9 cellular contexts compared by ENCODE assay signal in genomic region chr20:29079769-29080690, GRCh38.
DNase-seq lines count a peak whose midpoint lies in the region; ATAC-seq and TF ChIP-seq lines count a peak whose summit lies in the region.
"Had no signal": no experiment of that assay in that cellular context is flagged by ENCODE, and none has a peak within 500 bp of the region (broad histone marks: within the 10 kb centered on the region; RNA-seq: fewer than 3 reads in every experiment).

No MANE protein-coding gene starts in this region.

- WGBS in heart left ventricle, 4 donors = 28 to 52% (median 41%) methylated on average over 49 to 68 of the region's 68 CpGs
- WGBS in H9 (ENCODE audit: extremely low coverage, insufficient read length, low lambda C conversion rate) = no CpG with 5 or more reads among the region's 68 CpGs

- no peak overlapping the region for H3K27ac Mint-ChIP-seq in H9

- no peak overlapping the region for H2BK12ac ChIP-seq in H9 (ENCODE audit: insufficient read length, low read depth, low read length)

- H3K4ac ChIP-seq in H9 (ENCODE audit: low read depth, low read length) = no peak overlapping the region

- H3K9ac ChIP-seq in H9 (ENCODE audit: extremely low read depth, insufficient read length, low read length) = no peak overlapping the region

- H4K8ac ChIP-seq in H9 (replicated peaks; ENCODE audit: insufficient read length, low read depth, low read length) = no peak overlapping the region

- no peak overlapping the region for H2AK5ac ChIP-seq in H9 (ENCODE audit: insufficient read length, low read length)

- no peaks in the 10 kb centered on the region for H3K36me3 ChIP-seq in RWPE2 (ENCODE audit: low read depth)
- no peaks in the 10 kb centered on the region for H3K36me3 ChIP-seq in heart left ventricle

- H3K79me1 ChIP-seq in H9 (ENCODE audit: insufficient read depth, low read depth, low read length, poor library complexity, severe bottlenecking) = no peaks in the 10 kb centered on the region

- intact Hi-C loops in heart left ventricle (cut with DNase I) = loop anchor here in 1 of 10 donors (5.0 kb wide), 1 partner anchor 417 kb away; no protein-coding TSS in a partner anchor

- H3K36me3 Mint-ChIP-seq in H9 (ENCODE audit: insufficient read depth in 1 of 3, low read depth in 3 of 3) = peaks cover 22 to 43% (median 24%) of the 10 kb centered on the region in 3 experiments

- H3K27ac ChIP-seq in RWPE2 (ENCODE audit: poor library complexity, severe bottlenecking) (no peak overlapping the region), heart left ventricle (peak overlapping the region in 2 of 12 donors; percentile 31 to 51), H9 (ENCODE audit: insufficient read length, low read depth, low read length) (no peak overlapping the region)

- no peaks in the 10 kb centered on the region for H3K27me3 ChIP-seq in RWPE2 (ENCODE audit: insufficient read depth, poor library complexity, severe bottlenecking)
- H3K27me3 ChIP-seq in heart left ventricle = no peaks in the 10 kb centered on the region
- no peaks in the 10 kb centered on the region for H3K27me3 ChIP-seq in H9 (ENCODE audit: insufficient read depth, low read length)

- H3K4me1 ChIP-seq in RWPE2 (ENCODE audit: insufficient read depth, poor library complexity, severe bottlenecking) = no peaks in the 10 kb centered on the region
- no peaks in the 10 kb centered on the region for H3K4me1 ChIP-seq in heart left ventricle
- H3K4me1 ChIP-seq in H9 (ENCODE audit: insufficient read depth, low read length) = no peaks in the 10 kb centered on the region

- no peak overlapping the region for H2BK15ac ChIP-seq in H9 (ENCODE audit: low read depth, low read length)

- no peak overlapping the region for H2BK20ac ChIP-seq in H9 (ENCODE audit: low read depth, low read length, poor library complexity, severe bottlenecking)

- DNase-seq in RWPE2 (ENCODE audit: low spot score) (peak; percentile 78), heart left ventricle (peak in 4 of 5 donors; percentile 29 to 55 (median 33)), H9 (no peak), Ammon's horn (ENCODE audit: low spot score) (no peak), DMS153 (lab: John Stamatoyannopoulos, UW) (no peak)
- peak; percentile 40 for DNase-seq in stimulated activated CD8-positive, alpha-beta memory T cell treated with anti-CD3 and anti-CD28 coated beads, Interleukin-4, amount 100 ng/mL, for 48 hours
- DNase-seq: kidney glomerular epithelial cell had no signal

- H3K4me3 ChIP-seq in RWPE2 (ENCODE audit: severe bottlenecking) (no peak overlapping the region), heart left ventricle (peak overlapping the region in 9 of 12 donors; percentile 19 to 61 (median 39))

- TF ChIP-seq POLR2A in heart left ventricle (IDR thresholded peaks at IDR 0.05) = no peak

- no peaks in the 10 kb centered on the region for H3K4me1 Mint-ChIP-seq in H9

- no peak overlapping the region for H3K14ac ChIP-seq in H9 (ENCODE audit: insufficient read depth, low read length)

- H3K56ac ChIP-seq in H9 (ENCODE audit: insufficient read length, low read depth, low read length) = no peak overlapping the region

- TF ChIP-seq CTCF in RWPE2 (IDR thresholded peaks at IDR 0.05; ENCODE audit: poor library complexity, severe bottlenecking) (no peak), heart left ventricle (IDR thresholded peaks at IDR 0.05) (no peak), H9 (conservative IDR thresholded peaks at IDR 0.05) (no peak)

- H3K9me3 Mint-ChIP-seq in H9 = peaks cover 79 to 83% of the 10 kb centered on the region in 2 experiments

- H3K4me2 ChIP-seq in H9 (ENCODE audit: insufficient read depth, insufficient read length, low read length) = no peak overlapping the region

- no peak overlapping the region for H2BK5ac ChIP-seq in H9 (ENCODE audit: insufficient read length, low read length)

- peak; percentile 90 for ATAC-seq in GM21381 (IDR thresholded peaks at IDR 0.05; ENCODE audit: unreplicated experiment)
- ATAC-seq in RWPE2 (ENCODE audit: low read depth) = no peak
- ATAC-seq in heart left ventricle = peak in 3 of 4 donors; percentile 33 to 84 (median 58)
- ATAC-seq in HG03469 (IDR thresholded peaks at IDR 0.05; ENCODE audit: unreplicated experiment) = no peak

- H3K27me3 Mint-ChIP-seq in H9 (ENCODE audit: low read depth) = peaks cover 5% of the 10 kb centered on the region

- H4K20me1 ChIP-seq in H9 (ENCODE audit: control insufficient read depth, insufficient read depth, insufficient read length) = no peaks in the 10 kb centered on the region

- no peak overlapping the region for H3K23ac ChIP-seq in H9 (ENCODE audit: insufficient read length, low read depth, low read length)

- H2AFZ ChIP-seq in H9 (ENCODE audit: low read length) = no peak overlapping the region

- H3K4me3 Mint-ChIP-seq in H9 = no peak overlapping the region

- peaks cover 11% of the 10 kb centered on the region for H3K9me3 ChIP-seq in RWPE2 (ENCODE audit: severe bottlenecking)
- peaks cover 0 to 15% (median 2%) of the 10 kb centered on the region in 12 donors for H3K9me3 ChIP-seq in heart left ventricle
- peaks cover 45% of the 10 kb centered on the region for H3K9me3 ChIP-seq in H9 (ENCODE audit: control insufficient read depth, low read depth, low read length)

- no peaks in the 10 kb centered on the region for H3K79me2 ChIP-seq in H9 (ENCODE audit: insufficient read depth, low read length)

- no peak overlapping the region for H2BK120ac ChIP-seq in H9 (ENCODE audit: low read depth, low read length, poor library complexity, severe bottlenecking)

- H4K91ac ChIP-seq in H9 (ENCODE audit: insufficient read length, low read depth, low read length) = no peak overlapping the region

- H3T11ph ChIP-seq in H9 (ENCODE audit: low read length) = no peak overlapping the region

- H3K18ac ChIP-seq in H9 (ENCODE audit: insufficient read length, low read depth, low read length) = no peak overlapping the region

- H4K5ac ChIP-seq in H9 (ENCODE audit: insufficient read length, low read depth, low read length) = no peak overlapping the region

- no peaks in the 10 kb centered on the region for H3K23me2 ChIP-seq in H9 (ENCODE audit: insufficient read length, low read depth, low read length, poor library complexity, severe bottlenecking)

Comparison
In these comparisons a context has a peak if more than half of its experiments do, and no peak if none do; other contexts are left out.
1. ATAC-seq: peak in GM21381 (single experiment) and heart left ventricle (3 of 4); none in RWPE2 (single experiment) and HG03469 (single experiment).
2. DNase-seq: peak in RWPE2 (single experiment), heart left ventricle (4 of 5) and stimulated activated CD8-positive, alpha-beta memory T cell treated with anti-CD3 and anti-CD28 coated beads, Interleukin-4, amount 100 ng/mL, for 48 hours (single experiment); none in H9 (single experiment), Ammon's horn (single experiment) and DMS153 (single experiment).